ENCODE assay signal across 2 cellular contexts in genomic region chr12:53066594-53066978, GRCh38.
TF ChIP-seq lines count a peak whose summit lies in the region.

No MANE protein-coding gene starts in this region.

TF ChIP-seq in SK-N-SH, 30 proteins besides CTCF, POLR2A, EP300 and RAD21 (continued from another document):
- TF ChIP-seq USF1 (IDR thresholded peaks at IDR 0.05; ENCODE audit: borderline replicate concordance, low read depth) (no peak), NRF1 (IDR thresholded peaks at IDR 0.05; ENCODE audit: low read depth, low read length) (no peak), RCOR1 (IDR thresholded peaks at IDR 0.05; ENCODE audit: low read length) (no peak), POLR2AphosphoS5 (IDR thresholded peaks at IDR 0.05; ENCODE audit: low read depth, low read length) (no peak), TCF12 (IDR thresholded peaks at IDR 0.05) (no peak), RFX5 (IDR thresholded peaks at IDR 0.05; ENCODE audit: low read length) (no peak), TAF1 (IDR thresholded peaks at IDR 0.05; ENCODE audit: borderline replicate concordance, low read depth, low read length) (no peak)

TF ChIP-seq in SK-N-SH treated with all-trans-retinoic acid at 6 μM for 48 hours, 23 proteins besides CTCF, POLR2A, EP300 and RAD21 (continued from another document):
- TF ChIP-seq TSHZ2 (CRISPR knock-in tag; IDR thresholded peaks at IDR 0.05) (no peak), CREB5 (CRISPR knock-in tag; IDR thresholded peaks at IDR 0.05; ENCODE audit: low read depth) (no peak), GLIS3 (CRISPR knock-in tag; IDR thresholded peaks at IDR 0.05) (no peak), RARB (CRISPR knock-in tag; IDR thresholded peaks at IDR 0.05) (no peak), ISL1 (CRISPR knock-in tag; IDR thresholded peaks at IDR 0.05) (no peak), BACH2 (CRISPR knock-in tag; IDR thresholded peaks at IDR 0.05; ENCODE audit: borderline replicate concordance) (no peak), TOX (CRISPR knock-in tag; IDR thresholded peaks at IDR 0.05; ENCODE audit: borderline replicate concordance) (no peak), PATZ1 (CRISPR knock-in tag; IDR thresholded peaks at IDR 0.05; ENCODE audit: borderline replicate concordance) (no peak), ESRRG (CRISPR knock-in tag; IDR thresholded peaks at IDR 0.05) (no peak), ZC3H10 (CRISPR knock-in tag; IDR thresholded peaks at IDR 0.05) (no peak), ZNF8 (CRISPR knock-in tag; IDR thresholded peaks at IDR 0.05) (no peak), TCF4 (CRISPR knock-in tag; IDR thresholded peaks at IDR 0.05; ENCODE audit: borderline replicate concordance) (no peak), PPARA (CRISPR knock-in tag; IDR thresholded peaks at IDR 0.05; ENCODE audit: borderline replicate concordance) (no peak), ARNTL (CRISPR knock-in tag; IDR thresholded peaks at IDR 0.05; ENCODE audit: borderline replicate concordance, low read depth) (no peak), CSDC2 (CRISPR knock-in tag; IDR thresholded peaks at IDR 0.05) (no peak), POU6F1 (CRISPR knock-in tag; IDR thresholded peaks at IDR 0.05; ENCODE audit: borderline replicate concordance, low read depth) (no peak), SNAI2 (CRISPR knock-in tag; IDR thresholded peaks at IDR 0.05) (no peak)
